26 cellular contexts compared by ENCODE assay signal in genomic region chr12:38390968-38391367, GRCh38.
DNase-seq lines count a peak whose midpoint lies in the region; ATAC-seq, FAIRE-seq and TF ChIP-seq lines count a peak whose summit lies in the region.
"Had no signal": no experiment of that assay in that cellular context is flagged by ENCODE, and none has a peak within 500 bp of the region (broad histone marks: within the 10 kb centered on the region; RNA-seq: fewer than 3 reads in every experiment).

No MANE protein-coding gene starts in this region.

- DNase-seq in MCF 10A (ENCODE audit: unreplicated experiment) (peak; percentile 23), breast epithelium (ENCODE audit: low spot score in 2 of 2) (no peak), bronchial epithelial cell (ENCODE audit: low read depth) (peak; percentile 87), esophagus squamous epithelium (lab: John Stamatoyannopoulos, UW) (no peak), HuH-7 (ENCODE audit: low spot score) (no peak)
- DNase-seq: 8988T; ACHN; AML-193; BE2C; CD4-positive, alpha-beta T cell; CD8-positive, alpha-beta memory T cell; DMS 273 treated with DMSO at 0.1 percent for 48 hours; DMS79; EL; GDM1; GOT3; HFFc6 had no signal

- H3K27ac Mint-ChIP-seq in MCF 10A (ENCODE audit: low read depth, unreplicated experiment) = no peak overlapping the region
- H3K27ac Mint-ChIP-seq: CD14-positive monocyte; CD4-positive, alpha-beta T cell; CD8-positive, alpha-beta memory T cell; HFFc6 had no signal

- CTCF ChIA-PET in MCF 10A (lab: Yijun Ruan, JAX) = interaction anchor here (0.6 kb wide), 1 partner anchor 31 kb away, joined by 3 read pairs; no protein-coding TSS in a partner anchor

- H3K27me3 Mint-ChIP-seq in MCF 10A (ENCODE audit: insufficient read depth, unreplicated experiment) = no peaks in the 10 kb centered on the region
- H3K27me3 Mint-ChIP-seq: CD4-positive, alpha-beta T cell; CD8-positive, alpha-beta memory T cell had no signal

- H3K4me3 Mint-ChIP-seq in MCF 10A (ENCODE audit: unreplicated experiment) = no peak overlapping the region
- H3K4me3 Mint-ChIP-seq: CD14-positive monocyte; CD4-positive, alpha-beta T cell; CD8-positive, alpha-beta memory T cell; HFFc6 had no signal

- ATAC-seq in HG03108 (IDR thresholded peaks at IDR 0.05; ENCODE audit: unreplicated experiment) = no peak
- ATAC-seq: A549, GM12878 had no signal

- TF ChIP-seq POLR2A in breast epithelium (IDR thresholded peaks at IDR 0.05) = no peak
- no peak for TF ChIP-seq POLR2A in esophagus squamous epithelium (IDR thresholded peaks at IDR 0.05)

- H3K27me3 ChIP-seq in breast epithelium (no peaks in the 10 kb centered on the region), bronchial epithelial cell (ENCODE audit: control insufficient read depth, insufficient read depth, low read length) (no peaks in the 10 kb centered on the region), esophagus squamous epithelium (no peaks in the 10 kb centered on the region)
- H3K27me3 ChIP-seq: BE2C; BLaER1 treated with 17β-estradiol and CSF1 and Interleukin-3, amounts not matched to agents 10 nM and 100 nM had no signal

- no peaks in the 10 kb centered on the region for H3K36me3 Mint-ChIP-seq in MCF 10A (ENCODE audit: insufficient read depth, unreplicated experiment)
- H3K36me3 Mint-ChIP-seq: CD8-positive, alpha-beta memory T cell had no signal

- WGBS in esophagus squamous epithelium, 2 donors = 6 to 31% methylated on average over 1 of the region's 1 CpG

- TF ChIP-seq CTCF in MCF 10A (IDR thresholded peaks at IDR 0.05; ENCODE audit: unreplicated experiment) (no peak), breast epithelium (IDR thresholded peaks at IDR 0.05) (no peak), bronchial epithelial cell (IDR thresholded peaks at IDR 0.05; ENCODE audit: insufficient read depth, low read length, severe bottlenecking) (no peak), esophagus squamous epithelium (IDR thresholded peaks at IDR 0.05) (no peak)

- H3K4me3 ChIP-seq in breast epithelium (no peak overlapping the region), bronchial epithelial cell (ENCODE audit: low read depth, low read length) (no peak overlapping the region), esophagus squamous epithelium (no peak overlapping the region)
- H3K4me3 ChIP-seq: A549; BLaER1 treated with 17β-estradiol and CSF1 and Interleukin-3, amounts not matched to agents 10 nM and 100 nM; GM12878; HAP-1 had no signal

- H3K9me3 Mint-ChIP-seq in MCF 10A (ENCODE audit: unreplicated experiment) = no peaks in the 10 kb centered on the region

- FAIRE-seq in bronchial epithelial cell (lab: Jason Lieb, UNC) = no peak
- FAIRE-seq: A549, D721Med, GM12878, GM18507, H54 had no signal

- no TSS peak for BruUV-seq in MCF 10A (replicated peaks; lab: Mats Ljungman, UMichigan)

- no peak overlapping the region for H3K27ac ChIP-seq in breast epithelium
- peak overlapping the region in 3 of 4 donors; percentile 9 to 36 (median 31) for H3K27ac ChIP-seq in esophagus squamous epithelium
- H3K27ac ChIP-seq: A549; BLaER1 treated with 17β-estradiol and CSF1 and Interleukin-3, amounts not matched to agents 10 nM and 100 nM had no signal

- no peaks in the 10 kb centered on the region for H3K36me3 ChIP-seq in breast epithelium
- no peaks in the 10 kb centered on the region for H3K36me3 ChIP-seq in bronchial epithelial cell (ENCODE audit: control insufficient read depth, insufficient read depth, low read length)
- no peaks in the 10 kb centered on the region for H3K36me3 ChIP-seq in esophagus squamous epithelium
- H3K36me3 ChIP-seq: BE2C; BLaER1 treated with 17β-estradiol and CSF1 and Interleukin-3, amounts not matched to agents 10 nM and 100 nM; HAP-1 had no signal

- H3K9me3 ChIP-seq in breast epithelium = no peaks in the 10 kb centered on the region
- H3K9me3 ChIP-seq in esophagus squamous epithelium = no peaks in the 10 kb centered on the region
- H3K9me3 ChIP-seq: A549, BE2C, HAP-1 had no signal

- POLR2A ChIA-PET in MCF 10A (lab: Yijun Ruan, JAX) = no interaction called here

- intact Hi-C loops in MCF 10A (cut with micrococcal nuclease) (loop anchor here (5.0 kb wide), 1 partner anchor 516 kb away; the partner anchor contains the start of gene CPNE8), breast epithelium (cut with DNase I; ENCODE audit: low total_unique reads) (no loop called here), esophagus squamous epithelium (cut with DNase I) (no loop called here)

- peaks cover 39% of the 10 kb centered on the region for H3K4me1 Mint-ChIP-seq in MCF 10A (ENCODE audit: insufficient read depth, unreplicated experiment)
- H3K4me1 Mint-ChIP-seq: CD8-positive, alpha-beta memory T cell had no signal

- H3K4me1 ChIP-seq in breast epithelium = no peaks in the 10 kb centered on the region
- peaks cover 0 to 46% (median 8%) of the 10 kb centered on the region in 3 donors for H3K4me1 ChIP-seq in esophagus squamous epithelium
- H3K4me1 ChIP-seq: BE2C had no signal

Comparison
In these comparisons a context has a peak if more than half of its experiments do, and no peak if none do; other contexts are left out.
1. DNase-seq: peak in MCF 10A (single experiment) and bronchial epithelial cell (single experiment); none in breast epithelium (0 of 2), esophagus squamous epithelium (single experiment) and HuH-7 (single experiment).
2. H3K27ac ChIP-seq: peak in esophagus squamous epithelium (3 of 4); none in breast epithelium (0 of 2).